8 cellular contexts compared by ENCODE assay signal in the genomic region with DNA sequence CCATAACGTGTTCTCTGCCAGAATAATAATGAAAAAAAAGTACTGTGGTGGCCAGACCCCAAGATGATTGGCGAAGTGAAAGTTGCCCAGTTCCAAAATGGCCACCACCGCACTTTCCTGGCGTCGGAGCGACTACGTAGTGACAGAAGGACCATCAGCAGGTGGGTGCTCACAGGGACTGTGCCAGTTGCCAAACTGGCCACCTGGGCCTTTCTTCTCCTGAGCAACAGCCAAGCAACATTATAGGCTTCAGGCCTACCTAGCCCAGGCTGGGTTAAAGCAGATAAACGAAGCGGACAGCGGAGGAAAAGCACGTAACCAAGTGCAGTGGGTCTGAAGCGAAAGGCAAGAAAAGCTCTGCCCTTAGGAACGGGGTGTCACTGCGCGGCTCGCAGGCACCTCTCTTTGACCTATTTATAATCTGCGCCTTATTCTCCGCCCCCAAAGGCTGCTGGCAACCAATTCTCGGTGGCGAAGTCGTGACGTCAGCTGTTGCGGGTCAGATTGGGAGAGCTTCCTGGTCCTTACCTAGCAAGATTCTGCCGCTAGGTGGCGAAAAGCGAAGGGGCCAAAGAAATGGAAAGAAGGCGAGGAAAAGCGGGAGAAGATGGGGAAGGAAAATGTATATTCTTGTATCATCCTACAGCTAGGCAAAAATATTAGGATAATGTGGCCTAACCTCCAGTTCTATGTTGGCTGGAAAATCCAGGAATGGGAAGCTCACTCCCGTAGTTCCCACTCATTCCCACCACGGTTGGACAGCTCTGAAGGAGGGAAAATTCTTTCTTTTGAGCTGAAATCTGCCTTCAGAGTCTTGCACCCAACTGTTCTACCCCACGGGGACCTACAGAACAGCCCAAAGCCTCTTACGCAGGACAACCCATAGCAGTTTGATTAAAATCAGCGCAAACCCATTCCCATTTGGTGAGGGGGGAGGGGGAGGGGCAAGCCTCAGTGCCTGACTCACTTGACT. TPM values are rescaled to one million over a fixed set of nuclear protein-coding genes. Genes with fewer than 3 reads are reported as not detected.
DNase-seq lines count a peak whose midpoint lies in the region; ATAC-seq, FAIRE-seq and TF ChIP-seq lines count a peak whose summit lies in the region.

No MANE protein-coding gene starts in this region.

- TF ChIP-seq CTCF in WTC11 (IDR thresholded peaks at IDR 0.05): peak; percentile 73

- DNase-seq in AG08396 (ENCODE audit: low spot score) (peak; percentile 95), NCI-H2227 (lab: John Stamatoyannopoulos, UW; ENCODE audit: unreplicated experiment) (peak; percentile 99), WTC11 (ENCODE audit: low spot score) (peak; percentile 99)
- DNase-seq in central memory CD4-positive, alpha-beta T cell: peak; percentile 97
- peak; percentile 97 for DNase-seq in stimulated activated CD4-positive, alpha-beta T cell treated with anti-CD3 and anti-CD28 coated beads, Interleukin-12 subunit alpha, Interleukin-12 subunit beta, amount 100 ng/mL, for 4 hours

- CTCF ChIA-PET in WTC11 (lab: Charles Lee): interaction anchor here (0.6 to 12.0 kb wide), 45 partner anchors 10 to 452 kb away, joined by 3 to 531 read pairs (median 5); a partner anchor contains a TSS

- ATAC-seq in GM18907 (IDR thresholded peaks at IDR 0.05; ENCODE audit: unreplicated experiment) (peak; percentile 96), HG03159 (IDR thresholded peaks at IDR 0.05; ENCODE audit: unreplicated experiment) (peak; percentile 95), WTC11 (peak; percentile 89)

- H3K4me3 Mint-ChIP-seq in WTC11: peak overlapping the region; percentile 85

- H3K27ac Mint-ChIP-seq in WTC11: peak overlapping the region; percentile 99

- FAIRE-seq in islet of Langerhans (lab: Jason Lieb, UNC): peak; percentile 90

- POLR2A ChIA-PET in WTC11 (lab: Charles Lee): interaction anchor here (0.9 to 2.1 kb wide), 10 partner anchors 11 to 109 kb away, joined by 3 to 20 read pairs (median 8); a partner anchor contains a TSS

- H3K27me3 Mint-ChIP-seq in WTC11 (ENCODE audit: low read depth): no peaks in the 10 kb centered on the region

- peaks cover 36% of the 10 kb centered on the region for H3K4me1 Mint-ChIP-seq in WTC11

- no peaks in the 10 kb centered on the region for H3K9me3 Mint-ChIP-seq in WTC11

- H3K36me3 Mint-ChIP-seq in WTC11: no peaks in the 10 kb centered on the region

TF ChIP-seq in WTC11, 78 proteins besides CTCF, POLR2A, EP300 and RAD21:
- TF ChIP-seq, protein P1, sequence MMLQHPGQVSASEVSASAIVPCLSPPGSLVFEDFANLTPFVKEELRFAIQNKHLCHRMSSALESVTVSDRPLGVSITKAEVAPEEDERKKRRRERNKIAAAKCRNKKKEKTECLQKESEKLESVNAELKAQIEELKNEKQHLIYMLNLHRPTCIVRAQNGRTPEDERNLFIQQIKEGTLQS (CRISPR knock-in tag; conservative IDR thresholded peaks at IDR 0.05): no peak
- TF ChIP-seq, protein P2, sequence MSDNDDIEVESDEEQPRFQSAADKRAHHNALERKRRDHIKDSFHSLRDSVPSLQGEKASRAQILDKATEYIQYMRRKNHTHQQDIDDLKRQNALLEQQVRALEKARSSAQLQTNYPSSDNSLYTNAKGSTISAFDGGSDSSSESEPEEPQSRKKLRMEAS (CRISPR knock-in tag; IDR thresholded peaks at IDR 0.05): peak; percentile 61
- peak; percentile 40 for TF ChIP-seq NFYB (CRISPR knock-in tag; conservative IDR thresholded peaks at IDR 0.05; ENCODE audit: low read depth)
- TF ChIP-seq FOXP1 (CRISPR knock-in tag; IDR thresholded peaks at IDR 0.05; ENCODE audit: borderline replicate concordance): peak; percentile 34; the same call in 1 of the 2 replicates
- TF ChIP-seq, protein P3, sequence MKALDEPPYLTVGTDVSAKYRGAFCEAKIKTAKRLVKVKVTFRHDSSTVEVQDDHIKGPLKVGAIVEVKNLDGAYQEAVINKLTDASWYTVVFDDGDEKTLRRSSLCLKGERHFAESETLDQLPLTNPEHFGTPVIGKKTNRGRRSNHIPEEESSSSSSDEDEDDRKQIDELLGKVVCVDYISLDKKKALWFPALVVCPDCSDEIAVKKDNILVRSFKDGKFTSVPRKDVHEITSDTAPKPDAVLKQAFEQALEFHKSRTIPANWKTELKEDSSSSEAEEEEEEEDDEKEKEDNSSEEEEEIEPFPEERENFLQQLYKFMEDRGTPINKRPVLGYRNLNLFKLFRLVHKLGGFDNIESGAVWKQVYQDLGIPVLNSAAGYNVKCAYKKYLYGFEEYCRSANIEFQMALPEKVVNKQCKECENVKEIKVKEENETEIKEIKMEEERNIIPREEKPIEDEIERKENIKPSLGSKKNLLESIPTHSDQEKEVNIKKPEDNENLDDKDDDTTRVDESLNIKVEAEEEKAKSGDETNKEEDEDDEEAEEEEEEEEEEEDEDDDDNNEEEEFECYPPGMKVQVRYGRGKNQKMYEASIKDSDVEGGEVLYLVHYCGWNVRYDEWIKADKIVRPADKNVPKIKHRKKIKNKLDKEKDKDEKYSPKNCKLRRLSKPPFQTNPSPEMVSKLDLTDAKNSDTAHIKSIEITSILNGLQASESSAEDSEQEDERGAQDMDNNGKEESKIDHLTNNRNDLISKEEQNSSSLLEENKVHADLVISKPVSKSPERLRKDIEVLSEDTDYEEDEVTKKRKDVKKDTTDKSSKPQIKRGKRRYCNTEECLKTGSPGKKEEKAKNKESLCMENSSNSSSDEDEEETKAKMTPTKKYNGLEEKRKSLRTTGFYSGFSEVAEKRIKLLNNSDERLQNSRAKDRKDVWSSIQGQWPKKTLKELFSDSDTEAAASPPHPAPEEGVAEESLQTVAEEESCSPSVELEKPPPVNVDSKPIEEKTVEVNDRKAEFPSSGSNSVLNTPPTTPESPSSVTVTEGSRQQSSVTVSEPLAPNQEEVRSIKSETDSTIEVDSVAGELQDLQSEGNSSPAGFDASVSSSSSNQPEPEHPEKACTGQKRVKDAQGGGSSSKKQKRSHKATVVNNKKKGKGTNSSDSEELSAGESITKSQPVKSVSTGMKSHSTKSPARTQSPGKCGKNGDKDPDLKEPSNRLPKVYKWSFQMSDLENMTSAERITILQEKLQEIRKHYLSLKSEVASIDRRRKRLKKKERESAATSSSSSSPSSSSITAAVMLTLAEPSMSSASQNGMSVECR (CRISPR knock-in tag; IDR thresholded peaks at IDR 0.05; ENCODE audit: borderline replicate concordance): peak; percentile 33; the same call in 1 of the 2 replicates
- TF ChIP-seq, protein P4, sequence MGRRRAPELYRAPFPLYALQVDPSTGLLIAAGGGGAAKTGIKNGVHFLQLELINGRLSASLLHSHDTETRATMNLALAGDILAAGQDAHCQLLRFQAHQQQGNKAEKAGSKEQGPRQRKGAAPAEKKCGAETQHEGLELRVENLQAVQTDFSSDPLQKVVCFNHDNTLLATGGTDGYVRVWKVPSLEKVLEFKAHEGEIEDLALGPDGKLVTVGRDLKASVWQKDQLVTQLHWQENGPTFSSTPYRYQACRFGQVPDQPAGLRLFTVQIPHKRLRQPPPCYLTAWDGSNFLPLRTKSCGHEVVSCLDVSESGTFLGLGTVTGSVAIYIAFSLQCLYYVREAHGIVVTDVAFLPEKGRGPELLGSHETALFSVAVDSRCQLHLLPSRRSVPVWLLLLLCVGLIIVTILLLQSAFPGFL (CRISPR knock-in tag; IDR thresholded peaks at IDR 0.05; ENCODE audit: borderline replicate concordance): no peak
- peak; percentile 72 for TF ChIP-seq SP1 (CRISPR knock-in tag; conservative IDR thresholded peaks at IDR 0.05)
- TF ChIP-seq CREM (CRISPR knock-in tag; IDR thresholded peaks at IDR 0.05): peak; percentile 90

RNA-seq across cellular contexts. Expression of a gene that starts 6.9 kb away (rescaled TPM):
- 0.55 to 1.2 TPM (median 0.57 TPM) in 3 replicates for total RNA-seq in WTC11 (2021)

RNA-seq across cellular contexts. Expression of a gene that starts 17.0 kb away (rescaled TPM):
- total RNA-seq in WTC11 (2021): 82.5 to 107 TPM (median 83.0 TPM) in 3 replicates

RNA-seq across cellular contexts. Expression of a gene that starts 31.0 kb away (rescaled TPM):
- 6.0 to 6.4 TPM (median 6.2 TPM) in 3 replicates for total RNA-seq in WTC11 (2021)

Comparison
In these comparisons a context has a peak if more than half of its experiments do, and no peak if none do; other contexts are left out.
1. Peak in every context shown above with its lines: DNase-seq and ATAC-seq.